9 cellular contexts compared by ENCODE assay signal in genomic region chr21:37060296-37060695, GRCh38. TPM values are rescaled to one million over a fixed set of nuclear protein-coding genes. Genes with fewer than 3 reads are reported as not detected.
A peak's percentile ranks its signal among the peaks of the same experiment; 100 is the strongest.
DNase-seq lines count a peak whose midpoint lies in the region; ATAC-seq and TF ChIP-seq lines count a peak whose summit lies in the region.
"Had no signal": no experiment of that assay in that cellular context is flagged by ENCODE, and none has a peak within 500 bp of the region (broad histone marks: within the 10 kb centered on the region; RNA-seq: fewer than 3 reads in every experiment).

No MANE protein-coding gene starts in this region.

- no peak for TF ChIP-seq CTCF in progenitor cell of endocrine pancreas (IDR thresholded peaks at IDR 0.05; ENCODE audit: unreplicated experiment)

- peaks cover 4% of the 10 kb centered on the region for H3K4me1 Mint-ChIP-seq in progenitor cell of endocrine pancreas (ENCODE audit: low read depth)

- ATAC-seq in GM21723 (IDR thresholded peaks at IDR 0.05; ENCODE audit: unreplicated experiment): no peak
- no peak for ATAC-seq in GM21737 (IDR thresholded peaks at IDR 0.05; ENCODE audit: unreplicated experiment)

- no peaks in the 10 kb centered on the region for H3K27me3 Mint-ChIP-seq in progenitor cell of endocrine pancreas

- H3K9me3 Mint-ChIP-seq in progenitor cell of endocrine pancreas (ENCODE audit: low read depth): peaks cover 4% of the 10 kb centered on the region
- H3K9me3 Mint-ChIP-seq: T-helper 1 cell treated with Interleukin-12 subunit alpha and Interleukin-12 subunit beta and Interleukin-4 antibody, amounts not matched to agents 30 μg/mL and 1 μg/mL, for 36 hours had no signal

- peak overlapping the region; percentile 51 for H3K27ac Mint-ChIP-seq in progenitor cell of endocrine pancreas
- H3K27ac Mint-ChIP-seq: T-helper 1 cell treated with Interleukin-12 subunit alpha and Interleukin-12 subunit beta and Interleukin-4 antibody, amounts not matched to agents 30 μg/mL and 1 μg/mL, for 36 hours had no signal

- H3K36me3 Mint-ChIP-seq in progenitor cell of endocrine pancreas (ENCODE audit: insufficient read depth): peaks cover 10% of the 10 kb centered on the region

- in situ Hi-C loops in KBM-7 (cut with MboI; ENCODE audit: low pct_unique_long_range_greater_than_20kb, low sequenced_read_pairs): no loop called here

- DNase-seq in ELR (ENCODE audit: low read depth) (peak; percentile 95), NCI-H128 (lab: John Stamatoyannopoulos, UW; ENCODE audit: unreplicated experiment) (peak; percentile 84), SW 1271 (lab: John Stamatoyannopoulos, UW) (peak; percentile 48 to 57), foreskin melanocyte (peak; percentile 57), progenitor cell of endocrine pancreas (ENCODE audit: low spot score, unreplicated experiment) (no peak), KBM-7 (no peak)

- no peak overlapping the region for H3K4me3 Mint-ChIP-seq in progenitor cell of endocrine pancreas (ENCODE audit: low read depth)
- H3K4me3 Mint-ChIP-seq: T-helper 1 cell treated with Interleukin-12 subunit alpha and Interleukin-12 subunit beta and Interleukin-4 antibody, amounts not matched to agents 30 μg/mL and 1 μg/mL, for 36 hours had no signal

RNA-seq across cellular contexts. Expression of gene PIGP, which starts 12.6 kb away (rescaled TPM):
- total RNA-seq in progenitor cell of endocrine pancreas: 16.7 and 17.8 TPM in 2 replicates

RNA-seq across cellular contexts. Expression of gene TTC3, which starts 12.8 kb away (rescaled TPM):
- 255 and 281 TPM in 2 replicates for total RNA-seq in progenitor cell of endocrine pancreas

RNA-seq across cellular contexts. Expression of gene RIPPLY3, which starts 53.8 kb away (rescaled TPM):
- 17.9 and 18.9 TPM in 2 replicates for total RNA-seq in progenitor cell of endocrine pancreas

Comparison
In these comparisons a context has a peak if more than half of its experiments do, and no peak if none do; other contexts are left out.
1. DNase-seq: peak in ELR (single experiment), NCI-H128 (single experiment), SW 1271 (2 of 2) and foreskin melanocyte (single experiment); none in progenitor cell of endocrine pancreas (single experiment) and KBM-7 (single experiment).